In genomic region chr19:52484111-52484743, GRCh38 we compare ENCODE assay signal across 8 cellular contexts. TPM values are rescaled to one million over a fixed set of nuclear protein-coding genes. Genes with fewer than 3 reads are reported as not detected.
"Had no signal": no experiment of that assay in that cellular context is flagged by ENCODE, and none has a peak within 500 bp of the region (broad histone marks: within the 10 kb centered on the region; RNA-seq: fewer than 3 reads in every experiment).

No MANE protein-coding gene starts in this region.

RNA-seq across cellular contexts. Expression of gene ZNF578, which starts 30.9 kb away (rescaled TPM):
- polyA plus RNA-seq: smooth muscle cell had no signal

RNA-seq across cellular contexts. Expression of gene ZNF534, which starts 55.3 kb away (rescaled TPM):
- total RNA-seq: kidney epithelial cell; mesenteric fat pad; mucosa of descending colon; natural killer cell treated with Interleukin-12 subunit alpha and Interleukin-12 subunit beta and Interleukin-15 and Interleukin-18, amount 100 ng/mL, for 72 hours; pulmonary artery endothelial cell; renal cortical epithelial cell; smooth muscle cell; ureter had no signal
